Comparison of ENCODE assay signal across 8 cellular contexts in the genomic region with DNA sequence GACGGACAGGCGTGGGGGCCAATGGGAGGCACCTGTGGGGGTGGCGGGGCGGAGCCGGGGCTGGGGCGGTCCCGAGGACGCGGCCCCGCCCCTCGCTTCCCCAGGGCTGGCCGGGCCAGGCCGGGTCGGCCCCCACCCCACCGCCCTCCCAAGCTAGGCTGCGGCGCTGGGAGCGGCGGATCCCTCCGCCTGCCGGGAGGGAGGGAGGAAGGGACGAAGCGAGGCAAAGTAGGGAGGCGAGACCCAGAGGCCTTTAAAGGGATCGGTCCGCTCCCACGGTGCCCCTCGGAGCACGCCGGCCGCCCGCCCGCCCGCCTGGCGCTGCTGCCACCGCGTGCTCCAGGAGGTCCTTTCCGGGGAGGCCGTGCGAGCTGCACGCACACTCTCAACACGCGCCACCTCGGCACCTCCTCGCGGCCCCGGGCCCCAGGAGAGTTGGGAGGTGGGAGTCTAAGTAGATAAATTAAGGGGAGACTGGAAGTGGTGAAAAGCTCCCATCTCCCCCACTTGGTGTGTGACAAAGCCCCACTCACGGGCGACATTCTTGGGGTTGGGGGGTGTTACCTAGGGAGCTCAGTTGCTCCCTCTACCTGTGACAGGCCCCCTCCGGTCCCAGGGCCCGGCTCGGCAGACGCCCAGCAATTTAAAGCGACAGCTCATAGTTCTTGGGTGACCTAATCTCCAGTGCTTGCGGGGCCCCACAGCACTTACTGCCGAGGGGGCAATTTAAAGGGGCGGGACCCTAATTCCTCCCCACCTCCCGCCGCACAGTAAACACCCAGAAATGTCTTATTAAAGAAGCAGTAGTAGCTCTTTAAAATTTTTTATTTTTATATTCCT. TPM values are rescaled to one million over a fixed set of nuclear protein-coding genes. Genes with fewer than 3 reads are reported as not detected.
DNase-seq lines count a peak whose midpoint lies in the region; ATAC-seq and TF ChIP-seq lines count a peak whose summit lies in the region.

No MANE protein-coding gene starts in this region.

- peaks cover 31% of the 10 kb centered on the region; the same call in 1 of the 2 replicates for H3F3A ChIP-seq in PC-9 (ENCODE audit: insufficient read depth, low read depth)

- peak overlapping the region; percentile 98 for H3K4me2 ChIP-seq in PC-9

- DNase-seq in DMS53 treated with DMSO at 0.1 percent for 48 hours (lab: John Stamatoyannopoulos, UW; ENCODE audit: unreplicated experiment) (peak; percentile 90), KG1 (lab: John Stamatoyannopoulos, UW) (peak; percentile 94), PC-9 (peak; percentile 87 to 93), myocyte (ENCODE audit: low read depth) (peak; percentile 97)
- DNase-seq in activated T-cell treated with anti-CD3 and anti-CD28 coated beads, Interleukin-2, amount 50 U/mL, for 4 hours, result peak; percentile 93
- DNase-seq in stimulated activated CD8-positive, alpha-beta memory T cell treated with anti-CD3 and anti-CD28 coated beads, Interleukin-7, amount 100 ng/mL, for 4 hours (ENCODE audit: low read depth in 2 of 2), result peak; percentile 87 to 90

- peak overlapping the region; percentile 84 for H2AFZ ChIP-seq in PC-9

- ATAC-seq in GM21723 (IDR thresholded peaks at IDR 0.05; ENCODE audit: unreplicated experiment), result peak; percentile 60
- peak; percentile 75 to 76 for ATAC-seq in activated T-cell treated with anti-CD3 and anti-CD28 coated beads, Interleukin-2, amount 50 U/mL, for 4 hours
- peak; percentile 93 for ATAC-seq in esophagus mucosa

- CTCF ChIA-PET in PC-9 (lab: Charles Lee), result interaction anchor here (0.5 to 1.9 kb wide), 8 partner anchors 24 to 737 kb away, joined by 3 to 8 read pairs (median 4); no protein-coding TSS in a partner anchor

- H3K4me3 ChIP-seq in PC-9, result peak overlapping the region; percentile 100

- peak overlapping the region; percentile 91 for H3K4me3 Mint-ChIP-seq in activated T-cell treated with anti-CD3 and anti-CD28 coated beads, Interleukin-2, amount 50 U/mL, for 4 hours

- H3K27ac ChIP-seq in PC-9, result peak overlapping the region; percentile 97

- peaks cover 76% of the 10 kb centered on the region for H3K4me1 Mint-ChIP-seq in activated T-cell treated with anti-CD3 and anti-CD28 coated beads, Interleukin-2, amount 50 U/mL, for 4 hours (ENCODE audit: low read depth)

- POLR2A ChIA-PET in PC-9 (lab: Charles Lee; ENCODE audit: unreplicated experiment), result interaction anchor here (0.6 to 1.3 kb wide), 19 partner anchors 11 to 371 kb away, joined by 3 to 34 read pairs (median 6); a partner anchor contains a TSS

- H3K9me3 ChIP-seq in PC-9 (ENCODE audit: insufficient read depth, low read depth), result no peaks in the 10 kb centered on the region

- peaks cover 47% of the 10 kb centered on the region for H3K79me2 ChIP-seq in PC-9 (ENCODE audit: low read depth)

- H3K36me3 ChIP-seq in PC-9 (ENCODE audit: low read depth), result no peaks in the 10 kb centered on the region

- H3K9me3 Mint-ChIP-seq in activated T-cell treated with anti-CD3 and anti-CD28 coated beads, Interleukin-2, amount 50 U/mL, for 4 hours, result no peaks in the 10 kb centered on the region

- H3K27me3 Mint-ChIP-seq in activated T-cell treated with anti-CD3 and anti-CD28 coated beads, Interleukin-2, amount 50 U/mL, for 4 hours (ENCODE audit: low read depth), result no peaks in the 10 kb centered on the region

- no peaks in the 10 kb centered on the region for H3K9me2 ChIP-seq in PC-9 (ENCODE audit: insufficient read depth)

- no peaks in the 10 kb centered on the region for H3K36me3 Mint-ChIP-seq in activated T-cell treated with anti-CD3 and anti-CD28 coated beads, Interleukin-2, amount 50 U/mL, for 4 hours (ENCODE audit: insufficient read depth)

- no peaks in the 10 kb centered on the region for H3K27me3 ChIP-seq in PC-9 (ENCODE audit: insufficient read depth, low read depth)

- TF ChIP-seq CTCF in PC-9 (conservative IDR thresholded peaks at IDR 0.05), result peak; percentile 74

- intact Hi-C loops in PC-9 (cut with micrococcal nuclease; ENCODE audit: unreplicated experiment), result loop anchor here (1.0 to 10.0 kb wide), 6 partner anchors 30 to 591 kb away; a partner anchor contains a TSS

- peaks cover 38% of the 10 kb centered on the region for H4K20me1 ChIP-seq in PC-9 (ENCODE audit: insufficient read depth)

- H3K4me1 ChIP-seq in PC-9 (replicated peaks; ENCODE audit: insufficient read depth), result peaks cover 56% of the 10 kb centered on the region

- BruUV-seq in PC-9 (replicated peaks; lab: Mats Ljungman, UMichigan), result TSS peak; percentile 27

RNA-seq across cellular contexts. Expression of a gene that starts 0.5 kb away (rescaled TPM):
- total RNA-seq in PC-9 (2021) (25.5 and 33.5 TPM in 2 replicates), esophagus mucosa (15.0 TPM), myocyte (59.2 and 62.2 TPM in 2 replicates)
- 10 to 100 TPM; 42.5 to 50.9 (median 46.3) TPM for total RNA-seq in activated T-cell treated with anti-CD3 and anti-CD28 coated beads, Interleukin-2, amount 50 U/mL, for 4 hours
- polyA plus RNA-seq in myocyte (2012), result 56.8 TPM

Comparison
In these comparisons a context has a peak if more than half of its experiments do, and no peak if none do; other contexts are left out.
1. Peak in every context shown above with its lines: DNase-seq, ATAC-seq, H3K4me3 ChIP-seq and H3K27ac ChIP-seq.